In the genomic region with DNA sequence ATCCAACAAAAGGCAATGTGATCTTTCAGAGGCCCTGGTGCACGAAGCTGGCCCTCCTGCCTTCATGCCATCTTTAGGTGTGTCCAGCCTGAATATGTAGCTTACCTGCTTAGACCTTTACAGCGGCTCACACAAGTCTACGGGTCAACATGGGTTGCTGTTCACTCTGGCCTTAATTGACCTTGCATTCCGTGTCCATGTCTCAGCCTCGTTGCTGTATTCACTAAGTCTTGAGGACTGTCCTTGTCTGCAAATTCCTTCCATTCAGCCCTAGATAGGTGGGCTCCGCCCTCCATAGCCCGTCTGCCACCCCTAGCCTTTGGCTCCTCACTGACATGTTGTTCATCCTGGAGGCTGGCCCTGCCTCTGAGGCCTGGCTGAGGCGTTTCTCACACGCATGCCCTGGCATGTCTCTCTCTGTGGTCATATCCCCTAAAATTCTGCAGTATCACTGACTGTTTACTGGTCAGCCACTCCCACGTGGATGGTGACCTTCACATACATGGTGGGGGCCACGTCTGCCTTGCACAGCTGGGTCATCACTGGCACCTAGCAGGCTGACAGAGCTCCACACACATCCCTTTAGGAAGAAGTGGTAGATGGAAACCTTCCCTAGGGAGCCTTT, we compare ENCODE assay signal across 24 cellular contexts.
"Had no signal": no experiment of that assay in that cellular context is flagged by ENCODE, and none has a peak within 500 bp of the region (broad histone marks: within the 10 kb centered on the region; RNA-seq: fewer than 3 reads in every experiment).

No MANE protein-coding gene starts in this region.

- H3K27me3 ChIP-seq: ovary, spleen, tibial nerve, upper lobe of left lung, vagina had no signal

- H2AFZ ChIP-seq: hepatocyte had no signal

- H3K27ac ChIP-seq: hepatocyte, left ventricle myocardium inferior, ovary, prostate gland, sigmoid colon, spleen, tibial nerve, upper lobe of left lung, vagina had no signal

- ATAC-seq: natural killer cell; right cardiac atrium; stimulated activated memory B cell treated with anti-CD40 and anti-IgM and Interleukin-4, amounts not matched to agents 10 μg/mL and 1 μg/mL and 100 μg/mL, for 72 hours; stimulated activated naive CD8-positive, alpha-beta T cell treated with anti-CD3 and anti-CD28 coated beads, Interleukin-15, amount 100 ng/mL, for 72 hours had no signal

- H3K4me3 ChIP-seq: hepatocyte, left ventricle myocardium inferior, lung, ovary, prostate gland, sigmoid colon, spleen, tibial nerve, upper lobe of left lung, vagina had no signal

- H3K79me2 ChIP-seq: hepatocyte had no signal

- DNase-seq: islet precursor cell; left ventricle myocardium inferior; mesendoderm; naive B cell; natural killer cell; nephron progenitor cell; ovary; retina; right cardiac atrium; sigmoid colon; small intestine; spleen; stimulated activated CD4-positive, alpha-beta T cell treated with anti-CD3 and anti-CD28 coated beads, Interleukin-4, amount 100 ng/mL, for 4 hours; stimulated activated CD8-positive, alpha-beta memory T cell treated with anti-CD3 and anti-CD28 coated beads, Interleukin-4, amount 100 ng/mL, for 48 hours; stimulated activated naive CD4-positive, alpha-beta T cell treated with Interleukin-2 at 50 U/mL for 16 hours; stimulated activated naive CD8-positive, alpha-beta T cell treated with anti-CD3 and anti-CD28 coated beads, Interleukin-15, amount 100 ng/mL, for 72 hours; substantia nigra; upper lobe of left lung had no signal

- H3K9me3 ChIP-seq: left ventricle myocardium inferior, ovary, prostate gland, sigmoid colon, spleen, tibial nerve, upper lobe of left lung, vagina had no signal

- H3K36me3 ChIP-seq: left ventricle myocardium inferior, ovary, prostate gland, sigmoid colon, spleen, tibial nerve, upper lobe of left lung, vagina had no signal

- H3K4me1 ChIP-seq: left ventricle myocardium inferior, prostate gland, sigmoid colon, spleen, tibial nerve, upper lobe of left lung, vagina had no signal

- H3K4me2 ChIP-seq: hepatocyte had no signal
